ENCODE assay signal across 8 cellular contexts in the genomic region with DNA sequence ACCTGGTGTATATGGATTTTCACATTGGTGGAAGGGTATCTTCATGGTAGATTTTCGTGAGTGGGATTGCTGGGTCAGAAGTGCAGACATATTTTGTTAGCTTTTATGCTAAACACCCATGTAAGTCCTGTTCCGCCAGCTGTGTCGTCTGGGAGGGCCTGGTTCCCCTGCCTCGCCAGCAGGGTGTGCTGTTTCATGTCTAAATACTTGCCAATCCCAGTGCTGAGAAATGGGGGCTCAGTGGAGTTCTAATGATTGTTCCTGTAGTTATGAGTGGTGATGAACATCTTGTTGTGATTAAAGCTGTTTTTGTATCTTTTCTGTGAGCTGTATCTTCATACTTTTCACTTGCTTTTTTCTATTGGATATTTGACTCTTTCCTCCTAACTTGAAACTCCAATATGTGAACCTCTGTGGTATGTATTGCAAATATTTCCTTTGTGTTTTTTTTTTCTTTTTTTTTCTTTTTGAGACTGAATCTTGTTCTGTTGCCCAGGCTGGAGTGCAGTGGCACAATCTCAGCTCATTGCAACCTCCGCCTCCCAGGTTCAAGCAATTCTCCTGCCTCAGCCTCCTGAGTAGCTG. TPM values are rescaled to one million over a fixed set of nuclear protein-coding genes. Genes with fewer than 3 reads are reported as not detected.
A peak's percentile ranks its signal among the peaks of the same experiment; 100 is the strongest.
DNase-seq lines count a peak whose midpoint lies in the region; ATAC-seq and TF ChIP-seq lines count a peak whose summit lies in the region.

No MANE protein-coding gene starts in this region.

- H3K27ac ChIP-seq in colonic mucosa = no peak overlapping the region

- no peak overlapping the region for H3K27ac Mint-ChIP-seq in CD14-positive monocyte
- H3K27ac Mint-ChIP-seq in T-helper 17 cell = peak overlapping the region; percentile 83

- ATAC-seq in T-helper 17 cell (peak; percentile 64), GM21360 (IDR thresholded peaks at IDR 0.05; ENCODE audit: unreplicated experiment) (no peak)

- no peaks in the 10 kb centered on the region for H3K36me3 ChIP-seq in colonic mucosa

- H3K27me3 ChIP-seq in colonic mucosa = no peaks in the 10 kb centered on the region

- H3K9me3 ChIP-seq in T-helper 17 cell (ENCODE audit: control insufficient read depth, low read length, poor library complexity, severe bottlenecking) = no peaks in the 10 kb centered on the region
- no peaks in the 10 kb centered on the region for H3K9me3 ChIP-seq in colonic mucosa

- no peak for DNase-seq in CD14-positive monocyte (ENCODE audit: low spot score)
- peak; percentile 65 for DNase-seq in HEK293T (ENCODE audit: extremely low spot score)
- no peak for DNase-seq in T-helper 17 cell
- DNase-seq in colonic mucosa = no peak
- DNase-seq in myocyte (ENCODE audit: low read depth) = peak; percentile 51
- DNase-seq in central memory CD4-positive, alpha-beta T cell = no peak
- no peak for DNase-seq in activated gamma-delta T cell (lab: John Stamatoyannopoulos, UW)

- H3K36me3 Mint-ChIP-seq in CD14-positive monocyte = peaks cover 19 to 43% of the 10 kb centered on the region in 2 donors
- H3K36me3 Mint-ChIP-seq in T-helper 17 cell (ENCODE audit: low read depth) = peaks cover 3% of the 10 kb centered on the region

- peaks cover 0 to 3% (median 0%) of the 10 kb centered on the region in 7 donors for H3K9me3 Mint-ChIP-seq in CD14-positive monocyte

- intact Hi-C loops in CD14-positive monocyte (cut with micrococcal nuclease) = no loop called here
- intact Hi-C loops in colonic mucosa (cut with DNase I) = no loop called here

- H3K27me3 Mint-ChIP-seq in CD14-positive monocyte (ENCODE audit: low read depth in 3 of 3) = peaks cover 0 to 3% (median 1%) of the 10 kb centered on the region in 3 donors
- no peaks in the 10 kb centered on the region for H3K27me3 Mint-ChIP-seq in T-helper 17 cell

- H3K4me1 ChIP-seq in colonic mucosa = peaks cover 5% of the 10 kb centered on the region

- POLR2A ChIA-PET in HEK293T (lab: Yijun Ruan, JAX) = no interaction called here

- H3K4me3 ChIP-seq in colonic mucosa = no peak overlapping the region

- peak; percentile 72 for TF ChIP-seq CTCF in CD14-positive monocyte (IDR thresholded peaks at IDR 0.05)
- peak; percentile 60 for TF ChIP-seq CTCF in colonic mucosa (IDR thresholded peaks at IDR 0.05)

- no peak overlapping the region for H3K9ac ChIP-seq in colonic mucosa (ENCODE audit: low read depth in 2 of 2, low read length in 2 of 2)

- CTCF ChIA-PET in HEK293T (lab: Yijun Ruan, JAX) = interaction anchor here (0.9 to 1.5 kb wide), 3 partner anchors 25 to 30 kb away, joined by 3 to 7 read pairs (median 4); no protein-coding TSS in a partner anchor

- no peaks in the 10 kb centered on the region for H3K4me1 Mint-ChIP-seq in CD14-positive monocyte
- H3K4me1 Mint-ChIP-seq in T-helper 17 cell = peaks cover 28% of the 10 kb centered on the region

- no peak overlapping the region for H3K4me3 Mint-ChIP-seq in CD14-positive monocyte
- H3K4me3 Mint-ChIP-seq in T-helper 17 cell = no peak overlapping the region

TF ChIP-seq in HEK293T, 16 proteins besides CTCF, POLR2A, EP300 and RAD21:
- TF ChIP-seq, protein P1, sequence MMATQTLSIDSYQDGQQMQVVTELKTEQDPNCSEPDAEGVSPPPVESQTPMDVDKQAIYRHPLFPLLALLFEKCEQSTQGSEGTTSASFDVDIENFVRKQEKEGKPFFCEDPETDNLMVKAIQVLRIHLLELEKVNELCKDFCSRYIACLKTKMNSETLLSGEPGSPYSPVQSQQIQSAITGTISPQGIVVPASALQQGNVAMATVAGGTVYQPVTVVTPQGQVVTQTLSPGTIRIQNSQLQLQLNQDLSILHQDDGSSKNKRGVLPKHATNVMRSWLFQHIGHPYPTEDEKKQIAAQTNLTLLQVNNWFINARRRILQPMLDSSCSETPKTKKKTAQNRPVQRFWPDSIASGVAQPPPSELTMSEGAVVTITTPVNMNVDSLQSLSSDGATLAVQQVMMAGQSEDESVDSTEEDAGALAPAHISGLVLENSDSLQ (IDR thresholded peaks at IDR 0.05) = no peak

RNA-seq across cellular contexts. Expression of gene KDM4B, which starts 32.7 kb away (rescaled TPM):
- 10 to 100 TPM in 1 of 2 donors, 1 to 10 TPM in 1; 6.4 to 12.7 TPM for polyA plus RNA-seq in CD14-positive monocyte
- total RNA-seq in T-helper 17 cell = 10 to 100 TPM; 37.6 to 42.2 TPM
- total RNA-seq in colonic mucosa = 10 to 100 TPM; 35.2 to 52.9 TPM
- total RNA-seq in myocyte = 25.8 and 41.9 TPM in 2 replicates
- 51.5 TPM for polyA plus RNA-seq in myocyte (2012)

Comparison
In these comparisons a context has a peak if more than half of its experiments do, and no peak if none do; other contexts are left out.
1. DNase-seq: peak in HEK293T (single experiment) and myocyte (single experiment); none in CD14-positive monocyte (single experiment), T-helper 17 cell (0 of 3), colonic mucosa (single experiment), central memory CD4-positive, alpha-beta T cell (single experiment) and activated gamma-delta T cell (single experiment).